Comparison of ENCODE assay signal across 8 cellular contexts in genomic region chr2:137405496-137405895, GRCh38.
"Had no signal": no experiment of that assay in that cellular context is flagged by ENCODE, and none has a peak within 500 bp of the region (broad histone marks: within the 10 kb centered on the region; RNA-seq: fewer than 3 reads in every experiment).

No MANE protein-coding gene starts in this region.

- ATAC-seq: GM23338, HCT116, K562 had no signal

- H3K4me2 ChIP-seq: GM23338 had no signal

- H3K36me3 ChIP-seq: HAP-1 had no signal

- H3K4me3 ChIP-seq: GM23338, HAP-1, K562 had no signal

- H3K9me3 ChIP-seq: HAP-1 had no signal

- H2AFZ ChIP-seq: GM23338 had no signal

- DNase-seq: H7, HFFc6, IMR-90, KG1 had no signal
